Comparison of ENCODE assay signal across 36 cellular contexts in genomic region chr10:20834825-20835224, GRCh38.
"Had no signal": no experiment of that assay in that cellular context is flagged by ENCODE, and none has a peak within 500 bp of the region (broad histone marks: within the 10 kb centered on the region; RNA-seq: fewer than 3 reads in every experiment).

No MANE protein-coding gene starts in this region.

- H3K36me3 Mint-ChIP-seq: activated CD4-positive, alpha-beta memory T cell treated with anti-CD3 and anti-CD28 coated beads for 36 hours; activated naive CD4-positive, alpha-beta T cell treated with anti-CD3 and anti-CD28 coated beads, Interleukin-2, amount 10 ng/mL, durations not matched to agents 7 days and 5 days; activated naive CD4-positive, alpha-beta T cell treated with anti-CD3 and anti-CD28 coated beads, Interleukin-2, amount 50 U/mL, for 24 hours; activated naive CD8-positive, alpha-beta T cell; activated naive CD8-positive, alpha-beta T cell treated with anti-CD3 and anti-CD28 coated beads, Interleukin-2, amount 10 ng/mL, durations not matched to agents 7 days and 5 days had no signal

- FAIRE-seq: bronchial epithelial cell, TTC549 had no signal

- DNase-seq: activated B cell treated with CpG ODN at 0.5 μM for 24 hours; activated CD4-positive, alpha-beta memory T cell treated with anti-CD3 and anti-CD28 coated beads for 36 hours; activated CD4-positive, alpha-beta T cell treated with anti-CD3 and anti-CD28 coated beads for 4 hours; activated CD4-positive, alpha-beta T cell treated with anti-CD3 and anti-CD28 coated beads, Interleukin-2, amount 10 ng/mL, durations not matched to agents 24 days and 14 days; activated CD4-positive, alpha-beta T cell treated with anti-CD3 and anti-CD28 coated beads, Interleukin-2, amount 50 U/mL, for 1 hour; activated CD4-positive, alpha-beta T cell treated with anti-CD3 and anti-CD28 coated beads, Interleukin-2, amount 50 U/mL, for 4 hours; activated CD4-positive, CD25-positive, alpha-beta regulatory T cell treated with anti-CD3 and anti-CD28 coated beads, Interleukin-2, amount 50 U/mL, for 72 hours; activated CD8-positive, alpha-beta memory T cell treated with anti-CD3 and anti-CD28 coated beads, Interleukin-2, amount 50 U/mL, for 4 hours; activated CD8-positive, alpha-beta T cell treated with anti-CD3 and anti-CD28 coated beads for 36 hours; activated gamma-delta T cell; activated naive CD4-positive, alpha-beta T cell treated with anti-CD3 and anti-CD28 coated beads, Interleukin-2, amount 10 ng/mL, durations not matched to agents 7 days and 5 days; activated naive CD4-positive, alpha-beta T cell treated with Interleukin-2 at 50 U/mL for 16 hours; activated naive CD8-positive, alpha-beta T cell treated with anti-CD3 and anti-CD28 coated beads, Interleukin-2, amount 10 ng/mL, durations not matched to agents 7 days and 5 days; activated naive CD8-positive, alpha-beta T cell treated with anti-CD3 and anti-CD28 coated beads, Interleukin-2, amount 50 U/mL, for 24 hours; activated T-cell treated with anti-CD3 and anti-CD28 coated beads for 4 hours; activated T-cell treated with anti-CD3 and anti-CD28 coated beads, Interleukin-2, amount 50 U/mL, for 1 hour; activated T-cell treated with anti-CD3 and anti-CD28 coated beads, Interleukin-2, amount 50 U/mL, for 4 hours; activated T-cell treated with anti-CD3 and anti-CD28 coated beads, Interleukin-2, amount 50 U/mL, for 72 hours; amygdala; anterior cingulate cortex; central memory CD4-positive, alpha-beta T cell; cerebellar nuclear complex; T-helper 1 cell; T-helper 2 cell; T-helper 9 cell had no signal

- H3K9me3 Mint-ChIP-seq: activated CD4-positive, alpha-beta T cell treated with anti-CD3 and anti-CD28 coated beads, Interleukin-2, amount 10 ng/mL, durations not matched to agents 24 days and 14 days; activated naive CD8-positive, alpha-beta T cell treated with anti-CD3 and anti-CD28 coated beads, Interleukin-2, amount 10 ng/mL, durations not matched to agents 7 days and 5 days had no signal

- H3K36me3 ChIP-seq: ascending aorta had no signal

- H3K27me3 ChIP-seq: ascending aorta had no signal

- H3K27me3 Mint-ChIP-seq: activated B cell treated with CpG ODN at 0.5 μM for 24 hours; activated CD4-positive, alpha-beta memory T cell treated with anti-CD3 and anti-CD28 coated beads for 36 hours; activated CD4-positive, alpha-beta T cell treated with anti-CD3 and anti-CD28 coated beads, Interleukin-2, amount 10 ng/mL, durations not matched to agents 24 days and 14 days; activated CD8-positive, alpha-beta T cell treated with anti-CD3 and anti-CD28 coated beads for 36 hours; activated naive CD4-positive, alpha-beta T cell treated with anti-CD3 and anti-CD28 coated beads, Interleukin-2, amount 10 ng/mL, durations not matched to agents 7 days and 5 days; activated naive CD8-positive, alpha-beta T cell treated with anti-CD3 and anti-CD28 coated beads, Interleukin-2, amount 10 ng/mL, durations not matched to agents 7 days and 5 days; activated naive CD8-positive, alpha-beta T cell treated with anti-CD3 and anti-CD28 coated beads, Interleukin-2, amount 50 U/mL, for 24 hours; activated T-helper 17 cell treated with anti-CD3 and anti-CD28 coated beads, Interleukin-2, amount 50 U/mL, for 72 hours had no signal

- H3K4me3 ChIP-seq: ascending aorta had no signal

- ATAC-seq: activated CD8-positive, alpha-beta T cell treated with anti-CD3 and anti-CD28 coated beads for 36 hours; activated naive CD8-positive, alpha-beta T cell treated with anti-CD3 and anti-CD28 coated beads, Interleukin-2, amount 50 U/mL, for 24 hours; activated T-cell treated with anti-CD3 and anti-CD28 coated beads, Interleukin-2, amount 50 U/mL, for 4 hours; activated T-cell treated with anti-CD3 and anti-CD28 coated beads, Interleukin-2, amount 50 U/mL, for 72 hours; activated T-helper 17 cell treated with anti-CD3 and anti-CD28 coated beads, Interleukin-2, amount 50 U/mL, for 72 hours had no signal

- H3K4me3 Mint-ChIP-seq: activated B cell treated with CpG ODN at 0.5 μM for 24 hours; activated CD4-positive, alpha-beta memory T cell treated with anti-CD3 and anti-CD28 coated beads for 36 hours; activated CD4-positive, alpha-beta T cell treated with anti-CD3 and anti-CD28 coated beads, Interleukin-2, amount 10 ng/mL, durations not matched to agents 24 days and 14 days; activated CD8-positive, alpha-beta T cell treated with anti-CD3 and anti-CD28 coated beads for 36 hours; activated naive CD4-positive, alpha-beta T cell treated with anti-CD3 and anti-CD28 coated beads, Interleukin-2, amount 10 ng/mL, durations not matched to agents 7 days and 5 days; activated naive CD4-positive, alpha-beta T cell treated with anti-CD3 and anti-CD28 coated beads, Interleukin-2, amount 50 U/mL, for 24 hours; activated naive CD8-positive, alpha-beta T cell; activated naive CD8-positive, alpha-beta T cell treated with anti-CD3 and anti-CD28 coated beads, Interleukin-2, amount 10 ng/mL, durations not matched to agents 7 days and 5 days; activated naive CD8-positive, alpha-beta T cell treated with anti-CD3 and anti-CD28 coated beads, Interleukin-2, amount 50 U/mL, for 24 hours; activated T-cell treated with anti-CD3 and anti-CD28 coated beads, Interleukin-2, amount 50 U/mL, for 4 hours; activated T-cell treated with anti-CD3 and anti-CD28 coated beads, Interleukin-2, amount 50 U/mL, for 72 hours; activated T-helper 1 cell treated with anti-CD3 and anti-CD28 coated beads, Interleukin-12 subunit alpha, Interleukin-12 subunit beta, Interleukin-2, Interleukin-4 antibody, amounts not matched to agents 30 ng/mL and 10 ng/mL and 1 ng/mL, durations not matched to agents 14 hours and 24 hours and 36 hours; activated T-helper 17 cell treated with anti-CD3 and anti-CD28 coated beads, Interleukin-2, amount 50 U/mL, for 72 hours; brain; T-helper 1 cell treated with Interleukin-12 subunit alpha and Interleukin-12 subunit beta and Interleukin-4 antibody, amounts not matched to agents 30 μg/mL and 1 μg/mL, for 36 hours; T-helper 2 cell treated with Interferon-gamma antibody and Interleukin-4, amounts not matched to agents 5 μg/mL and 100 μg/mL, for 36 hours had no signal

- H3K4me1 Mint-ChIP-seq: activated B cell treated with CpG ODN at 0.5 μM for 24 hours; activated CD4-positive, alpha-beta T cell treated with anti-CD3 and anti-CD28 coated beads, Interleukin-2, amount 10 ng/mL, durations not matched to agents 24 days and 14 days; activated naive CD4-positive, alpha-beta T cell treated with anti-CD3 and anti-CD28 coated beads, Interleukin-2, amount 10 ng/mL, durations not matched to agents 7 days and 5 days; activated naive CD4-positive, alpha-beta T cell treated with anti-CD3 and anti-CD28 coated beads, Interleukin-2, amount 50 U/mL, for 24 hours; activated naive CD8-positive, alpha-beta T cell treated with anti-CD3 and anti-CD28 coated beads, Interleukin-2, amount 10 ng/mL, durations not matched to agents 7 days and 5 days; activated naive CD8-positive, alpha-beta T cell treated with anti-CD3 and anti-CD28 coated beads, Interleukin-2, amount 50 U/mL, for 24 hours; activated T-helper 17 cell treated with anti-CD3 and anti-CD28 coated beads, Interleukin-2, amount 50 U/mL, for 72 hours; brain had no signal

- H3K27ac ChIP-seq: ascending aorta, VCaP had no signal

- H3K27ac Mint-ChIP-seq: activated B cell treated with CpG ODN at 0.5 μM for 24 hours; activated CD4-positive, alpha-beta memory T cell treated with anti-CD3 and anti-CD28 coated beads for 36 hours; activated CD4-positive, alpha-beta T cell treated with anti-CD3 and anti-CD28 coated beads, Interleukin-2, amount 10 ng/mL, durations not matched to agents 24 days and 14 days; activated CD8-positive, alpha-beta T cell treated with anti-CD3 and anti-CD28 coated beads for 36 hours; activated naive CD4-positive, alpha-beta T cell treated with anti-CD3 and anti-CD28 coated beads, Interleukin-2, amount 10 ng/mL, durations not matched to agents 7 days and 5 days; activated naive CD4-positive, alpha-beta T cell treated with anti-CD3 and anti-CD28 coated beads, Interleukin-2, amount 50 U/mL, for 24 hours; activated naive CD8-positive, alpha-beta T cell; activated naive CD8-positive, alpha-beta T cell treated with anti-CD3 and anti-CD28 coated beads, Interleukin-2, amount 10 ng/mL, durations not matched to agents 7 days and 5 days; activated naive CD8-positive, alpha-beta T cell treated with anti-CD3 and anti-CD28 coated beads, Interleukin-2, amount 50 U/mL, for 24 hours; activated T-cell treated with anti-CD3 and anti-CD28 coated beads, Interleukin-2, amount 50 U/mL, for 72 hours; activated T-helper 1 cell treated with anti-CD3 and anti-CD28 coated beads, Interleukin-12 subunit alpha, Interleukin-12 subunit beta, Interleukin-2, Interleukin-4 antibody, amounts not matched to agents 30 ng/mL and 10 ng/mL and 1 ng/mL, durations not matched to agents 14 hours and 24 hours and 36 hours; activated T-helper 17 cell treated with anti-CD3 and anti-CD28 coated beads, Interleukin-2, amount 50 U/mL, for 72 hours; brain; T-helper 1 cell treated with Interleukin-12 subunit alpha and Interleukin-12 subunit beta and Interleukin-4 antibody, amounts not matched to agents 30 μg/mL and 1 μg/mL, for 36 hours; T-helper 2 cell treated with Interferon-gamma antibody and Interleukin-4, amounts not matched to agents 5 μg/mL and 100 μg/mL, for 36 hours had no signal

- H3K4me1 ChIP-seq: ascending aorta had no signal
